ENCODE assay signal across 1 cellular context in genomic region chr7:135204876-135205275, GRCh38.
TF ChIP-seq lines count a peak whose summit lies in the region.

No MANE protein-coding gene starts in this region.

TF ChIP-seq in IMR-90, 13 proteins besides CTCF, POLR2A, EP300 and RAD21:
- TF ChIP-seq CEBPB (IDR thresholded peaks at IDR 0.05; ENCODE audit: low read depth, low read length): no peak
- no peak for TF ChIP-seq SMC3 (IDR thresholded peaks at IDR 0.05; ENCODE audit: low read depth, low read length)
- no peak for TF ChIP-seq FOS (IDR thresholded peaks at IDR 0.05; ENCODE audit: low read depth, low read length)
- no peak for TF ChIP-seq USF2 (IDR thresholded peaks at IDR 0.05; ENCODE audit: low read depth, low read length)
- TF ChIP-seq CHD1 (IDR thresholded peaks at IDR 0.05; ENCODE audit: low read depth, low read length): no peak
- TF ChIP-seq RCOR1 (IDR thresholded peaks at IDR 0.05; ENCODE audit: insufficient replicate concordance, low read length): no peak
- no peak for TF ChIP-seq MAFK (IDR thresholded peaks at IDR 0.05; ENCODE audit: low read depth, low read length)
- no peak for TF ChIP-seq BHLHE40 (IDR thresholded peaks at IDR 0.05; ENCODE audit: low read depth, low read length)
- TF ChIP-seq NFE2L2 (IDR thresholded peaks at IDR 0.05; ENCODE audit: low read depth, low read length): no peak
- TF ChIP-seq RFX5 (IDR thresholded peaks at IDR 0.05; ENCODE audit: low read depth, low read length): no peak
- no peak for TF ChIP-seq MXI1 (IDR thresholded peaks at IDR 0.05; ENCODE audit: borderline replicate concordance, low read depth, low read length)
